ENCODE assay signal across 11 cellular contexts in genomic region chr3:15180042-15180611, GRCh38. TPM values are rescaled to one million over a fixed set of nuclear protein-coding genes. Genes with fewer than 3 reads are reported as not detected.
DNase-seq lines count a peak whose midpoint lies in the region; ATAC-seq and TF ChIP-seq lines count a peak whose summit lies in the region.
"Had no signal": no experiment of that assay in that cellular context is flagged by ENCODE, and none has a peak within 500 bp of the region (broad histone marks: within the 10 kb centered on the region; RNA-seq: fewer than 3 reads in every experiment).

No MANE protein-coding gene starts in this region.

- peaks cover 24% of the 10 kb centered on the region for H3K27me3 Mint-ChIP-seq in activated T-helper 17 cell treated with anti-CD3 and anti-CD28 coated beads, Interleukin-2, amount 50 U/mL, for 72 hours
- peaks cover 73% of the 10 kb centered on the region for H3K27me3 Mint-ChIP-seq in osteocyte (ENCODE audit: unreplicated experiment)

- no peak overlapping the region for H3K18ac ChIP-seq in neuronal stem cell (ENCODE audit: low read length)

- no peak overlapping the region for H2BK120ac ChIP-seq in neuronal stem cell (ENCODE audit: low read depth, low read length)

- no peaks in the 10 kb centered on the region for H3K79me1 ChIP-seq in neuronal stem cell (ENCODE audit: low read depth, low read length)

- no peak overlapping the region for H3K4me3 Mint-ChIP-seq in activated T-helper 17 cell treated with anti-CD3 and anti-CD28 coated beads, Interleukin-2, amount 50 U/mL, for 72 hours
- H3K4me3 Mint-ChIP-seq in osteocyte (ENCODE audit: unreplicated experiment), result no peak overlapping the region

- H3K14ac ChIP-seq in neuronal stem cell (ENCODE audit: low read length), result no peak overlapping the region

- WGBS in neuronal stem cell (ENCODE audit: extremely low coverage in 2 of 2, insufficient read length in 2 of 2, insufficient replicate concordance in 1 of 2), 2 donors, result no CpG with 5 or more reads among the region's 6 CpGs

- in situ Hi-C loops in GM13976 (cut with MboI; ENCODE audit: low sequenced_read_pairs, unreplicated experiment), result no loop called here

- H2BK12ac ChIP-seq in neuronal stem cell (ENCODE audit: low read length), result no peak overlapping the region

- no peak overlapping the region for H2AFZ ChIP-seq in neuronal stem cell (ENCODE audit: low read length)

- no peaks in the 10 kb centered on the region for H3K9me3 ChIP-seq in neuronal stem cell (replicated peaks in 1 of 2; ENCODE audit: control insufficient read depth in 2 of 2, insufficient read depth in 1 of 2, low read depth in 1 of 2, low read length in 2 of 2)

- H4K8ac ChIP-seq in neuronal stem cell (ENCODE audit: low read depth, low read length), result no peak overlapping the region

- H3K36me3 Mint-ChIP-seq in activated T-helper 17 cell treated with anti-CD3 and anti-CD28 coated beads, Interleukin-2, amount 50 U/mL, for 72 hours (ENCODE audit: low read depth), result no peaks in the 10 kb centered on the region
- no peaks in the 10 kb centered on the region for H3K36me3 Mint-ChIP-seq in osteocyte (ENCODE audit: unreplicated experiment)

- no peak overlapping the region for H3K4ac ChIP-seq in neuronal stem cell (ENCODE audit: low read length)

- no peak for TF ChIP-seq CTCF in GM13976 (IDR thresholded peaks at IDR 0.05; ENCODE audit: borderline replicate concordance, control extremely low read depth, extremely low read depth, insufficient read depth, missing control alignments)
- TF ChIP-seq CTCF in osteocyte (IDR thresholded peaks at IDR 0.05), result no peak

- peaks cover 0 to 21% (median 0%) of the 10 kb centered on the region in 3 experiments for H3K27me3 ChIP-seq in neuronal stem cell (ENCODE audit: control insufficient read depth in 3 of 3, insufficient read depth in 3 of 3, low read depth in 1 of 3, low read length in 3 of 3)

- H2BK5ac ChIP-seq in neuronal stem cell (ENCODE audit: low read length), result no peak overlapping the region

- H3K9ac ChIP-seq in neuronal stem cell (ENCODE audit: low read depth, low read length, poor library complexity), result no peak overlapping the region

- no peak overlapping the region for H3K4me3 ChIP-seq in neuronal stem cell (ENCODE audit: low read length in 2 of 2)

- H3K23ac ChIP-seq in neuronal stem cell (ENCODE audit: low read depth, low read length, poor library complexity), result no peak overlapping the region

- no peak overlapping the region for H3K4me2 ChIP-seq in neuronal stem cell (ENCODE audit: insufficient read depth, low read length, poor library complexity, severe bottlenecking)

- no peak overlapping the region for H2AK5ac ChIP-seq in neuronal stem cell (ENCODE audit: low read depth, low read length)

- H3K36me3 ChIP-seq in neuronal stem cell (replicated peaks in 1 of 2; ENCODE audit: control insufficient read depth in 2 of 2, insufficient read depth in 2 of 2, low read length in 2 of 2), result no peaks in the 10 kb centered on the region

- no peaks in the 10 kb centered on the region for H3K4me1 ChIP-seq in neuronal stem cell (ENCODE audit: control insufficient read depth in 2 of 2, insufficient read depth in 1 of 2, low read depth in 1 of 2, low read length in 2 of 2)

- H3K4me1 Mint-ChIP-seq in activated T-helper 17 cell treated with anti-CD3 and anti-CD28 coated beads, Interleukin-2, amount 50 U/mL, for 72 hours, result no peaks in the 10 kb centered on the region
- H3K4me1 Mint-ChIP-seq in osteocyte (ENCODE audit: unreplicated experiment), result no peaks in the 10 kb centered on the region

- no peaks in the 10 kb centered on the region for H3K9me3 Mint-ChIP-seq in activated T-helper 17 cell treated with anti-CD3 and anti-CD28 coated beads, Interleukin-2, amount 50 U/mL, for 72 hours
- no peaks in the 10 kb centered on the region for H3K9me3 Mint-ChIP-seq in osteocyte (ENCODE audit: unreplicated experiment)

- H2BK15ac ChIP-seq in neuronal stem cell (ENCODE audit: low read length), result no peak overlapping the region

- ATAC-seq in GM19452 (IDR thresholded peaks at IDR 0.05; ENCODE audit: unreplicated experiment) (peak; percentile 75), HG02973 (IDR thresholded peaks at IDR 0.05; ENCODE audit: unreplicated experiment) (peak; percentile 62)
- peak; percentile 28 for ATAC-seq in activated T-helper 17 cell treated with anti-CD3 and anti-CD28 coated beads, Interleukin-2, amount 50 U/mL, for 72 hours (replicated peaks)

- no peak overlapping the region for H3K27ac Mint-ChIP-seq in activated T-helper 17 cell treated with anti-CD3 and anti-CD28 coated beads, Interleukin-2, amount 50 U/mL, for 72 hours
- no peak overlapping the region for H3K27ac Mint-ChIP-seq in osteocyte (ENCODE audit: unreplicated experiment)

- H4K91ac ChIP-seq in neuronal stem cell (ENCODE audit: low read depth, low read length, poor library complexity), result no peak overlapping the region

- DNase-seq in GM13976 (ENCODE audit: low spot score) (peak; percentile 43), osteocyte (ENCODE audit: extremely low spot score, unreplicated experiment) (no peak), neuronal stem cell (ENCODE audit: low spot score) (no peak), KG1 (lab: John Stamatoyannopoulos, UW) (no peak)
- no peak for DNase-seq in stimulated activated CD4-positive, alpha-beta T cell treated with anti-CD3 and anti-CD28 coated beads, Interleukin-12 subunit alpha, Interleukin-12 subunit beta, amount 100 ng/mL, for 4 hours
- DNase-seq: activated naive CD4-positive, alpha-beta T cell; NCI-H2029 treated with DMSO at 0.1 percent for 48 hours; RPMI8226 had no signal

- H3K27ac ChIP-seq in neuronal stem cell (replicated peaks; ENCODE audit: low read length), result no peak overlapping the region

RNA-seq across cellular contexts. Expression of gene CAPN7, which starts 25.9 kb away (rescaled TPM):
- total RNA-seq in activated T-helper 17 cell treated with anti-CD3 and anti-CD28 coated beads, Interleukin-2, amount 50 U/mL, for 72 hours, result 10 to 100 TPM; 32.3 to 38.9 TPM
- total RNA-seq in osteocyte, result 49.5 and 49.9 TPM in 2 replicates
- 19.2 TPM for polyA plus RNA-seq in neuronal stem cell (2013, experiment 1 of 2)
- 19.6 TPM for polyA plus RNA-seq in neuronal stem cell (2013, experiment 2 of 2)
